20 cellular contexts compared by ENCODE assay signal in the genomic region with DNA sequence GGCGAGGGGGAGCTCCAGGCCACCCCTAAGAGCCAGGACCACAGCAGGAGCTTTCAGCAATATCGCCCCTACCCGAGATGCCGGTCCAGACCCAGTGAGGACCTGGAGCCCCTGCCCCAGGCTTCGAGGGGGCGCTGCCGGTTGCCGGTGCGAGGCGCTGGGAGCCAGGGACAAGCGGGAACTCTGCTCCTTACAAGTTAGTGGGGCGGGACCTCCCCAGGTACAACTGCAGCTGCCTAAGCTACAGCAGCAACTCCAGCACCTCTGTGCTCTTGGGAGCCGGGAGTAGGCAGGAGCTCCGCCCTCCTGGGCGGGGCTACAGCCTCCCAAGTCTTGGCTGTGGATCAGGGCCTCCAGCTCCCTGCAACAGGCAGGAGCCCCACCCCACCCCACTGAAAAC. TPM values are rescaled to one million over a fixed set of nuclear protein-coding genes. Genes with fewer than 3 reads are reported as not detected.
DNase-seq lines count a peak whose midpoint lies in the region; ATAC-seq, FAIRE-seq and TF ChIP-seq lines count a peak whose summit lies in the region.
"Had no signal": no experiment of that assay in that cellular context is flagged by ENCODE, and none has a peak within 500 bp of the region (broad histone marks: within the 10 kb centered on the region; RNA-seq: fewer than 3 reads in every experiment).

No MANE protein-coding gene starts in this region.

- H3K4ac ChIP-seq in H1 (replicated peaks; ENCODE audit: insufficient read length, low read depth, low read length) (no peak overlapping the region), mesendoderm (ENCODE audit: low read depth, low read length) (no peak overlapping the region)

- no peak overlapping the region for H2AK5ac ChIP-seq in H1 (ENCODE audit: low read depth, low read length)
- no peak overlapping the region for H2AK5ac ChIP-seq in mesendoderm (ENCODE audit: low read length)

- H3K79me2 ChIP-seq in GM23338 (replicated peaks; ENCODE audit: insufficient read depth) = no peaks in the 10 kb centered on the region
- no peaks in the 10 kb centered on the region for H3K79me2 ChIP-seq in H1 (ENCODE audit: control insufficient read depth in 1 of 2, insufficient read depth in 2 of 2, low read length in 2 of 2)
- no peaks in the 10 kb centered on the region for H3K79me2 ChIP-seq in mesendoderm (ENCODE audit: control insufficient read depth, insufficient read depth, low read length)

- H2AFZ ChIP-seq in GM23338 (peak overlapping the region; percentile 59; the same call in 1 of the 2 replicates), H1 (ENCODE audit: low read length) (no peak overlapping the region)
- H2AFZ ChIP-seq: GM23248 had no signal

- H2BK15ac ChIP-seq in H1 (ENCODE audit: low read length) = no peak overlapping the region
- no peak overlapping the region for H2BK15ac ChIP-seq in mesendoderm (replicated peaks; ENCODE audit: low read depth)

- H4K20me1 ChIP-seq in GM23338 (replicated peaks; ENCODE audit: insufficient read depth) = no peaks in the 10 kb centered on the region
- H4K20me1 ChIP-seq in H1 (replicated peaks in 1 of 2; ENCODE audit: control insufficient read depth in 1 of 2, insufficient read depth in 2 of 2, low read length in 2 of 2) = no peaks in the 10 kb centered on the region
- H4K20me1 ChIP-seq: BLaER1 treated with 17β-estradiol and CSF1 and Interleukin-3, amounts not matched to agents 10 nM and 100 nM had no signal

- no peak overlapping the region for H3K23ac ChIP-seq in H1 (ENCODE audit: insufficient read length)
- H3K23ac ChIP-seq in mesendoderm (ENCODE audit: low read length) = no peak overlapping the region

- H4K5ac ChIP-seq in H1 (ENCODE audit: insufficient read length, low read depth, low read length) (no peak overlapping the region), mesendoderm (ENCODE audit: low read length) (no peak overlapping the region)

- H4K91ac ChIP-seq in H1 (replicated peaks; ENCODE audit: insufficient read length, low read length) = no peak overlapping the region

- H2BK5ac ChIP-seq in H1 (ENCODE audit: low read depth, low read length) (no peak overlapping the region), mesendoderm (ENCODE audit: low read length) (no peak overlapping the region)

- CTCF ChIA-PET in A549 (lab: Yijun Ruan, JAX) (interaction anchor here (1.0 kb wide), 1 partner anchor 331 kb away, joined by 4 read pairs; no protein-coding TSS in a partner anchor), H1 (lab: Charles Lee; ENCODE audit: partially characterized antibody) (interaction anchor here (0.6 to 0.8 kb wide), 2 partner anchors 12 to 227 kb away, joined by 4 read pairs; no protein-coding TSS in a partner anchor)

- H3K4me3 ChIP-seq in A549 (no peak overlapping the region), GM23338 (no peak overlapping the region), H1 (ENCODE audit: extremely low read depth in 1 of 4, insufficient read depth in 2 of 4, low read depth in 3 of 4, low read length in 4 of 4) (no peak overlapping the region), mesendoderm (ENCODE audit: low read length) (no peak overlapping the region)
- H3K4me3 ChIP-seq: BLaER1 treated with 17β-estradiol and CSF1 and Interleukin-3, amounts not matched to agents 10 nM and 100 nM; GM23248; MG63 had no signal

- H3F3A ChIP-seq in GM23338 (replicated peaks; ENCODE audit: low read depth) = no peaks in the 10 kb centered on the region

- TF ChIP-seq CTCF in A549 (IDR thresholded peaks at IDR 0.05) (no peak), GM23338 (conservative IDR thresholded peaks at IDR 0.05; ENCODE audit: low read depth in 2 of 2) (no peak), H1 (IDR thresholded peaks at IDR 0.05; ENCODE audit: control extremely low read depth in 1 of 3, insufficient read depth in 1 of 3, low read depth in 1 of 3, low read length in 3 of 3) (no peak)

- H3K23me2 ChIP-seq in H1 (ENCODE audit: low read depth, low read length) = no peaks in the 10 kb centered on the region

- H2BK12ac ChIP-seq in H1 (ENCODE audit: low read depth, low read length) = no peak overlapping the region

- H3K18ac ChIP-seq in H1 (ENCODE audit: extremely low read depth, low read length) = peak overlapping the region; percentile 48; the same call in 1 of the 2 replicates
- no peak overlapping the region for H3K18ac ChIP-seq in mesendoderm (ENCODE audit: low read length)

- H3K4me1 Mint-ChIP-seq in GM23338 = peaks cover 24% of the 10 kb centered on the region

- FAIRE-seq in A549 (lab: Jason Lieb, UNC) = no peak
- FAIRE-seq in H1 (lab: Jason Lieb, UNC) = no peak
- FAIRE-seq: RCC 7860 had no signal

- H3K4me1 ChIP-seq in A549 = peaks cover 7% of the 10 kb centered on the region; the same call in 2 of the 3 replicates
- H3K4me1 ChIP-seq in GM23338 (ENCODE audit: insufficient read depth) = peaks cover 11% of the 10 kb centered on the region
- H3K4me1 ChIP-seq in H1 (replicated peaks in 1 of 4; ENCODE audit: control insufficient read depth in 3 of 4, insufficient read depth in 4 of 4, low read length in 3 of 4) = peaks cover 0 to 4% (median 1%) of the 10 kb centered on the region in 4 experiments; a peak in 2 of 7 replicates
- H3K4me1 ChIP-seq in mesendoderm (ENCODE audit: control insufficient read depth, low read depth, low read length) = no peaks in the 10 kb centered on the region

- H2BK20ac ChIP-seq in H1 (ENCODE audit: low read length) = no peak overlapping the region

- no peak for TF ChIP-seq EP300 in A549 (IDR thresholded peaks at IDR 0.05)
- no peak for TF ChIP-seq EP300 in H1 (IDR thresholded peaks at IDR 0.05; ENCODE audit: borderline replicate concordance in 1 of 2, low read depth in 2 of 2, low read length in 2 of 2)

- H3K27ac ChIP-seq in A549 (peak overlapping the region in 1 of 2 experiments; percentile 89; a peak in 2 of 6 replicates), GM23338 (ENCODE audit: low read depth) (no peak overlapping the region), H1 (ENCODE audit: low read depth, low read length) (no peak overlapping the region), mesendoderm (ENCODE audit: low read depth, low read length) (no peak overlapping the region)
- H3K27ac ChIP-seq: BLaER1 treated with 17β-estradiol and CSF1 and Interleukin-3, amounts not matched to agents 10 nM and 100 nM; GM23248 had no signal

- H3K9me3 Mint-ChIP-seq in GM23338 = peaks cover 22% of the 10 kb centered on the region; the same call in 2 of the 3 replicates

- H3K36me3 Mint-ChIP-seq in GM23338 (ENCODE audit: low read depth) = peaks cover 13% of the 10 kb centered on the region

- H3K9me2 ChIP-seq in GM23338 (ENCODE audit: insufficient read depth) = no peaks in the 10 kb centered on the region

- POLR2A ChIA-PET in A549 (lab: Yijun Ruan, JAX) = no interaction called here
- POLR2A ChIA-PET in H1 (lab: Charles Lee; ENCODE audit: partially characterized antibody) = interaction anchor here (1.3 to 3.7 kb wide), 2 partner anchors 12 to 98 kb away, joined by 3 to 15 read pairs; no protein-coding TSS in a partner anchor

- no peak overlapping the region for H3K4me3 Mint-ChIP-seq in GM23338
- H3K4me3 Mint-ChIP-seq: CD8-positive, alpha-beta memory T cell had no signal

- peaks cover 10% of the 10 kb centered on the region for H3K27me3 Mint-ChIP-seq in GM23338 (ENCODE audit: insufficient read depth, low read depth, poor library complexity)

- H2BK120ac ChIP-seq in H1 (replicated peaks; ENCODE audit: low read depth, low read length) (no peak overlapping the region), mesendoderm (ENCODE audit: low read depth, low read length) (no peak overlapping the region)

- H3K56ac ChIP-seq in H1 (replicated peaks; ENCODE audit: insufficient read length, low read depth, low read length) = no peak overlapping the region
- H3K56ac ChIP-seq in mesendoderm (ENCODE audit: low read length) = no peak overlapping the region

- H3K9ac ChIP-seq in H1 (replicated peaks in 1 of 4; ENCODE audit: extremely low read depth in 1 of 4, low read depth in 3 of 4, low read length in 3 of 4) (no peak overlapping the region), mesendoderm (ENCODE audit: low read length) (no peak overlapping the region)
- H3K9ac ChIP-seq: BLaER1 treated with 17β-estradiol and CSF1 and Interleukin-3, amounts not matched to agents 10 nM and 100 nM; GM23248 had no signal

- no CpG with 5 or more reads among the region's 15 CpGs for WGBS in A549 (ENCODE audit: missing lambda C conversion rate)
- 87% methylated on average over 9 of the region's 15 CpGs; no CpG with 5 or more reads in 1 of the 2 experiments for WGBS in H1 (ENCODE audit: extremely low coverage in 1 of 2, insufficient coverage in 1 of 2, insufficient read length in 1 of 2, insufficient replicate concordance in 2 of 2, low coverage in 1 of 2, low lambda C conversion rate in 2 of 2, missing lambda C conversion rate in 1 of 2), 2 experiments
- WGBS in mesendoderm (ENCODE audit: extremely low coverage, insufficient coverage, low lambda C conversion rate) = no CpG with 5 or more reads among the region's 15 CpGs

- H3K36me3 ChIP-seq in GM23338 (ENCODE audit: insufficient read depth) = no peaks in the 10 kb centered on the region
- H3K36me3 ChIP-seq in H1 (ENCODE audit: control insufficient read depth in 2 of 4, insufficient read depth in 4 of 4, low read length in 3 of 4) = no peaks in the 10 kb centered on the region
- H3K36me3 ChIP-seq in mesendoderm (ENCODE audit: control insufficient read depth, insufficient read depth, low read length) = no peaks in the 10 kb centered on the region
- H3K36me3 ChIP-seq: BLaER1 treated with 17β-estradiol and CSF1 and Interleukin-3, amounts not matched to agents 10 nM and 100 nM; MG63 had no signal

- no peaks in the 10 kb centered on the region for H3K79me1 ChIP-seq in H1 (ENCODE audit: low read depth, low read length)
- no peaks in the 10 kb centered on the region for H3K79me1 ChIP-seq in mesendoderm (ENCODE audit: low read length)

- H3K4me2 ChIP-seq in A549 (no peak overlapping the region), GM23338 (no peak overlapping the region), H1 (ENCODE audit: insufficient read depth in 1 of 2, low read depth in 2 of 2, low read length in 2 of 2) (no peak overlapping the region), mesendoderm (ENCODE audit: low read length) (no peak overlapping the region)
- H3K4me2 ChIP-seq: BLaER1 treated with 17β-estradiol and CSF1 and Interleukin-3, amounts not matched to agents 10 nM and 100 nM had no signal

- no peak for TF ChIP-seq RAD21 in A549 (conservative IDR thresholded peaks at IDR 0.05 in 1 of 2, IDR thresholded peaks at IDR 0.05 in 1 of 2)
- no peak for TF ChIP-seq RAD21 in H1 (IDR thresholded peaks at IDR 0.05 in 1 of 2, conservative IDR thresholded peaks at IDR 0.05 in 1 of 2; ENCODE audit: low read depth in 2 of 2, low read length in 2 of 2)

- TF ChIP-seq POLR2A in A549 (IDR thresholded peaks at IDR 0.05; ENCODE audit: low read length) (no peak), H1 (IDR thresholded peaks at IDR 0.05; ENCODE audit: control extremely low read depth in 1 of 2, low read depth in 2 of 2, low read length in 2 of 2) (no peak)

- ATAC-seq in A549 (peak; percentile 50 to 82; a peak in 4 of 6 replicates), GM23338 (peak; percentile 98), GM18517 (IDR thresholded peaks at IDR 0.05; ENCODE audit: unreplicated experiment) (no peak)
- no peak for ATAC-seq in activated CD4-positive, CD25-positive, alpha-beta regulatory T cell treated with anti-CD3 and anti-CD28 coated beads, Interleukin-2, amount 50 U/mL, for 24 hours
- ATAC-seq: Right ventricle myocardium inferior had no signal

- H4K8ac ChIP-seq in H1 (ENCODE audit: extremely low read depth, insufficient read depth, low read length) (peak overlapping the region; percentile 86; the same call in 1 of the 2 replicates), mesendoderm (ENCODE audit: low read depth, low read length) (no peak overlapping the region)

- H3K14ac ChIP-seq in H1 (ENCODE audit: insufficient read length) = no peak overlapping the region

- in situ Hi-C loops in KBM-7 (cut with MboI; ENCODE audit: low pct_unique_long_range_greater_than_20kb, low sequenced_read_pairs) = loop anchor here (10.0 kb wide), 1 partner anchor 63 kb away; no protein-coding TSS in a partner anchor

- no peaks in the 10 kb centered on the region for H3K27me3 ChIP-seq in GM23338 (ENCODE audit: insufficient read depth)
- no peaks in the 10 kb centered on the region for H3K27me3 ChIP-seq in H1 (replicated peaks in 1 of 4; ENCODE audit: control insufficient read depth in 3 of 4, extremely low read depth in 1 of 4, insufficient read depth in 3 of 4, low read length in 3 of 4)
- H3K27me3 ChIP-seq in mesendoderm (ENCODE audit: insufficient read depth, low read length, poor library complexity) = no peaks in the 10 kb centered on the region
- H3K27me3 ChIP-seq: BLaER1 treated with 17β-estradiol and CSF1 and Interleukin-3, amounts not matched to agents 10 nM and 100 nM; MG63 had no signal

- DNase-seq in A549 (ENCODE audit: low read depth in 1 of 2, low spot score in 1 of 2) = peak in 1 of 2 experiments; percentile 25
- DNase-seq in GM23338 (ENCODE audit: low spot score) = peak; percentile 74
- peak in 1 of 2 experiments; percentile 77 for DNase-seq in H1 (ENCODE audit: low read depth in 1 of 2, low spot score in 2 of 2)
- DNase-seq in mesendoderm = peak; percentile 23
- no peak for DNase-seq in KBM-7
- no peak for DNase-seq in SKM-1 treated with dmso at 0.1 percent for 144 hours (lab: John Stamatoyannopoulos, UW; ENCODE audit: unreplicated experiment)
- DNase-seq: CD8-positive, alpha-beta memory T cell; DMS79; GM23248; MG63; NCI-H1092; NCI-H2107; NCI-H510A; NCI-H748 treated with DMSO at 0.1 percent for 48 hours; NK-92 treated with Interleukin-12 subunit alpha and Interleukin-12 subunit beta, amount 100 ng/mL, for 24 hours had no signal

- no peaks in the 10 kb centered on the region for H3K9me3 ChIP-seq in A549
- no peaks in the 10 kb centered on the region; a peak in 1 of 4 replicates for H3K9me3 ChIP-seq in H1 (ENCODE audit: insufficient read depth in 2 of 2, low read depth in 1 of 2, low read length in 1 of 2)
- H3K9me3 ChIP-seq: MG63 had no signal

- no peak overlapping the region for H3K27ac Mint-ChIP-seq in GM23338
- H3K27ac Mint-ChIP-seq: CD8-positive, alpha-beta memory T cell had no signal

RNA-seq across cellular contexts. Expression of a gene that starts 15.2 kb away (rescaled TPM):
- polyA plus RNA-seq in A549 (2011; rRNA removed) = 176 and 196 TPM in 2 replicates
- 62.7 and 70.0 TPM in 2 replicates for polyA plus RNA-seq in A549 (2012; cell fraction: cytosol; rRNA removed)
- 48.0 and 67.9 TPM in 2 replicates for polyA plus RNA-seq in A549 (2012; cell fraction: nucleus; rRNA removed)
- polyA plus RNA-seq in A549 (2017; fragmentation: RNase III; extraction: RNeasy Plus Mini Kit Qiagen cat#74134 plus additional on column Dnase treatment) = 52.3 to 73.7 TPM (median 66.8 TPM) in 3 replicates
- polyA minus RNA-seq in A549 (2011; rRNA and poly(A)+ RNA removed) = 100 and 122 TPM in 2 replicates
- 101 and 114 TPM in 2 replicates for total RNA-seq in GM23338 (2014; rRNA removed; shearing (Covaris generic))
- 50.5 and 58.5 TPM in 2 replicates for polyA plus RNA-seq in GM23338 (2016; fragmentation: Nextera tagmentation; extraction: Ambion mirVana)
- 78.1 and 80.9 TPM in 2 replicates for total RNA-seq in H1 (2021; fragmentation: NEBNext Ultra II Directional; extraction: Animal tissue kit (Norgen Biotek cat#: 25700))
- polyA plus RNA-seq in H1 (2011; rRNA removed) = 47.2 and 52.6 TPM in 2 replicates
- 66.8 TPM for polyA plus RNA-seq in H1 (2011; cell fraction: cytosol; rRNA removed)
- 55.7 TPM for polyA plus RNA-seq in H1 (2011; cell fraction: nucleus; rRNA removed)
- polyA plus RNA-seq in H1 (2012, experiment 1 of 2) = 47.1 to 57.8 TPM (median 54.9 TPM) in 4 replicates
- 17.5 TPM for polyA plus RNA-seq in H1 (2012, experiment 2 of 2)
- polyA plus RNA-seq in H1 (2013, experiment 1 of 2) = 37.7 TPM
- 35.6 TPM for polyA plus RNA-seq in H1 (2013, experiment 2 of 2)
- polyA minus RNA-seq in H1 (2011; rRNA and poly(A)+ RNA removed) = 114 and 121 TPM in 2 replicates
- polyA minus RNA-seq in H1 (2011; cell fraction: cytosol; rRNA and poly(A)+ RNA removed) = 59.4 TPM
- 258 TPM for polyA minus RNA-seq in H1 (2011; cell fraction: nucleus; rRNA and poly(A)+ RNA removed)
- 42.9 TPM for polyA plus RNA-seq in mesendoderm (2013, experiment 1 of 2)
- 42.4 TPM for polyA plus RNA-seq in mesendoderm (2013, experiment 2 of 2)

Comparison
In these comparisons a context has a peak if more than half of its experiments do, and no peak if none do; other contexts are left out.
1. ATAC-seq: peak in A549 (2 of 2) and GM23338 (single experiment); none in activated CD4-positive, CD25-positive, alpha-beta regulatory T cell treated with anti-CD3 and anti-CD28 coated beads, Interleukin-2, amount 50 U/mL, for 24 hours (0 of 2) and GM18517 (single experiment).
2. DNase-seq: peak in GM23338 (single experiment) and mesendoderm (single experiment); none in KBM-7 (single experiment) and SKM-1 treated with dmso at 0.1 percent for 144 hours (single experiment).